Comparison of ENCODE assay signal across 1 cellular context in the genomic region with DNA sequence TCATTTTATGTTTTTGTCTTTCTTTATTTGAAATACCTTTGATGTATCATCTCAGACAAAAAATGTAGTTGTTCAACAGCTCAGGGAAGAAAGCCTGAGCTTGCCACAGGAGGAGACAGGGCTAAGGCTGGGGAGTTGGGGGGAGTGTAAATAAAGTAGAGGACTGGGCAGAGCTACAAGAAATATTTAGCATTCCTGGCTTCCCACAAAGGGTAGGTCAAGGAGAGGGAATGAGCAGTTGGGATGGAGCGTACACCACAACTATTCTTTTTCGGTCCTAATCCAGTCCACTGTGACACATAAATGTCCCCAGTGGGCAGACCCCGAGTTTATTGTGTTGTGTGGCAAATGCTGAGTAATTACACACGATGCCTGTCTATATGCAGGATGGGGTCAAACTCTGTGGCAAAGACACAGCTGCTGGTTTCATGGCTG.
A peak's percentile ranks its signal among the peaks of the same experiment; 100 is the strongest.
TF ChIP-seq lines count a peak whose summit lies in the region.

No MANE protein-coding gene starts in this region.

TF ChIP-seq in A549, 52 proteins besides CTCF, POLR2A, EP300 and RAD21 (continued from another document):
- TF ChIP-seq GATA3 (IDR thresholded peaks at IDR 0.05; ENCODE audit: borderline replicate concordance): peak; percentile 95
- no peak for TF ChIP-seq FOSB (CRISPR knock-in tag; IDR thresholded peaks at IDR 0.05)
- TF ChIP-seq, protein P1, sequence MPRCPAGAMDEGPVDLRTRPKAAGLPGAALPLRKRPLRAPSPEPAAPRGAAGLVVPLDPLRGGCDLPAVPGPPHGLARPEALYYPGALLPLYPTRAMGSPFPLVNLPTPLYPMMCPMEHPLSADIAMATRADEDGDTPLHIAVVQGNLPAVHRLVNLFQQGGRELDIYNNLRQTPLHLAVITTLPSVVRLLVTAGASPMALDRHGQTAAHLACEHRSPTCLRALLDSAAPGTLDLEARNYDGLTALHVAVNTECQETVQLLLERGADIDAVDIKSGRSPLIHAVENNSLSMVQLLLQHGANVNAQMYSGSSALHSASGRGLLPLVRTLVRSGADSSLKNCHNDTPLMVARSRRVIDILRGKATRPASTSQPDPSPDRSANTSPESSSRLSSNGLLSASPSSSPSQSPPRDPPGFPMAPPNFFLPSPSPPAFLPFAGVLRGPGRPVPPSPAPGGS (IDR thresholded peaks at IDR 0.05): peak; percentile 75; the same call in 2 of the 3 replicates
- TF ChIP-seq EHMT2 (IDR thresholded peaks at IDR 0.05; ENCODE audit: low read depth): no peak
- TF ChIP-seq CBX2 (IDR thresholded peaks at IDR 0.05; ENCODE audit: borderline replicate concordance, low read depth): no peak
- TF ChIP-seq NR3C1 (IDR thresholded peaks at IDR 0.05): no peak
- TF ChIP-seq HOXA7 (CRISPR knock-in tag; IDR thresholded peaks at IDR 0.05): no peak
- TF ChIP-seq, protein P2, sequence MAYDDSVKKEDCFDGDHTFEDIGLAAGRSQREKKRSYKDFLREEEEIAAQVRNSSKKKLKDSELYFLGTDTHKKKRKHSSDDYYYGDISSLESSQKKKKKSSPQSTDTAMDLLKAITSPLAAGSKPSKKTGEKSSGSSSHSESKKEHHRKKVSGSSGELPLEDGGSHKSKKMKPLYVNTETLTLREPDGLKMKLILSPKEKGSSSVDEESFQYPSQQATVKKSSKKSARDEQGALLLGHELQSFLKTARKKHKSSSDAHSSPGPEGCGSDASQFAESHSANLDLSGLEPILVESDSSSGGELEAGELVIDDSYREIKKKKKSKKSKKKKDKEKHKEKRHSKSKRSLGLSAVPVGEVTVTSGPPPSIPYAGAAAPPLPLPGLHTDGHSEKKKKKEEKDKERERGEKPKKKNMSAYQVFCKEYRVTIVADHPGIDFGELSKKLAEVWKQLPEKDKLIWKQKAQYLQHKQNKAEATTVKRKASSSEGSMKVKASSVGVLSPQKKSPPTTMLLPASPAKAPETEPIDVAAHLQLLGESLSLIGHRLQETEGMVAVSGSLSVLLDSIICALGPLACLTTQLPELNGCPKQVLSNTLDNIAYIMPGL (CRISPR knock-in tag; IDR thresholded peaks at IDR 0.05; ENCODE audit: borderline replicate concordance): no peak
- no peak for TF ChIP-seq ZC3H11A (IDR thresholded peaks at IDR 0.05)
- TF ChIP-seq ZSCAN20 (CRISPR knock-in tag; IDR thresholded peaks at IDR 0.05): no peak
- TF ChIP-seq KDM5A (IDR thresholded peaks at IDR 0.05): no peak
- TF ChIP-seq RFX5 (IDR thresholded peaks at IDR 0.05): no peak
- peak in 1 of 2 experiments; percentile 59; a peak in 1 of 4 replicates for TF ChIP-seq CEBPB (IDR thresholded peaks at IDR 0.05)
- no peak for TF ChIP-seq HOXB13 (CRISPR knock-in tag; IDR thresholded peaks at IDR 0.05; ENCODE audit: low read depth)
- no peak for TF ChIP-seq MAZ (IDR thresholded peaks at IDR 0.05; ENCODE audit: borderline replicate concordance, low read depth, low read length)
- TF ChIP-seq, protein P3, sequence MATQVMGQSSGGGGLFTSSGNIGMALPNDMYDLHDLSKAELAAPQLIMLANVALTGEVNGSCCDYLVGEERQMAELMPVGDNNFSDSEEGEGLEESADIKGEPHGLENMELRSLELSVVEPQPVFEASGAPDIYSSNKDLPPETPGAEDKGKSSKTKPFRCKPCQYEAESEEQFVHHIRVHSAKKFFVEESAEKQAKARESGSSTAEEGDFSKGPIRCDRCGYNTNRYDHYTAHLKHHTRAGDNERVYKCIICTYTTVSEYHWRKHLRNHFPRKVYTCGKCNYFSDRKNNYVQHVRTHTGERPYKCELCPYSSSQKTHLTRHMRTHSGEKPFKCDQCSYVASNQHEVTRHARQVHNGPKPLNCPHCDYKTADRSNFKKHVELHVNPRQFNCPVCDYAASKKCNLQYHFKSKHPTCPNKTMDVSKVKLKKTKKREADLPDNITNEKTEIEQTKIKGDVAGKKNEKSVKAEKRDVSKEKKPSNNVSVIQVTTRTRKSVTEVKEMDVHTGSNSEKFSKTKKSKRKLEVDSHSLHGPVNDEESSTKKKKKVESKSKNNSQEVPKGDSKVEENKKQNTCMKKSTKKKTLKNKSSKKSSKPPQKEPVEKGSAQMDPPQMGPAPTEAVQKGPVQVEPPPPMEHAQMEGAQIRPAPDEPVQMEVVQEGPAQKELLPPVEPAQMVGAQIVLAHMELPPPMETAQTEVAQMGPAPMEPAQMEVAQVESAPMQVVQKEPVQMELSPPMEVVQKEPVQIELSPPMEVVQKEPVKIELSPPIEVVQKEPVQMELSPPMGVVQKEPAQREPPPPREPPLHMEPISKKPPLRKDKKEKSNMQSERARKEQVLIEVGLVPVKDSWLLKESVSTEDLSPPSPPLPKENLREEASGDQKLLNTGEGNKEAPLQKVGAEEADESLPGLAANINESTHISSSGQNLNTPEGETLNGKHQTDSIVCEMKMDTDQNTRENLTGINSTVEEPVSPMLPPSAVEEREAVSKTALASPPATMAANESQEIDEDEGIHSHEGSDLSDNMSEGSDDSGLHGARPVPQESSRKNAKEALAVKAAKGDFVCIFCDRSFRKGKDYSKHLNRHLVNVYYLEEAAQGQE (IDR thresholded peaks at IDR 0.05): no peak
- no peak for TF ChIP-seq KDM1A (IDR thresholded peaks at IDR 0.05; ENCODE audit: low read depth)
- TF ChIP-seq ZFP36 (IDR thresholded peaks at IDR 0.05; ENCODE audit: borderline replicate concordance, partially characterized antibody): no peak
- TF ChIP-seq JUN (IDR thresholded peaks at IDR 0.05): peak; percentile 45 to 80; a peak in 3 of 5 replicates
- TF ChIP-seq, protein P4, sequence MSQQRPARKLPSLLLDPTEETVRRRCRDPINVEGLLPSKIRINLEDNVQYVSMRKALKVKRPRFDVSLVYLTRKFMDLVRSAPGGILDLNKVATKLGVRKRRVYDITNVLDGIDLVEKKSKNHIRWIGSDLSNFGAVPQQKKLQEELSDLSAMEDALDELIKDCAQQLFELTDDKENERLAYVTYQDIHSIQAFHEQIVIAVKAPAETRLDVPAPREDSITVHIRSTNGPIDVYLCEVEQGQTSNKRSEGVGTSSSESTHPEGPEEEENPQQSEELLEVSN (IDR thresholded peaks at IDR 0.05; ENCODE audit: borderline replicate concordance, low read depth): no peak
- no peak for TF ChIP-seq SREBF2 (IDR thresholded peaks at IDR 0.05)
- no peak for TF ChIP-seq HDAC2 (IDR thresholded peaks at IDR 0.05)
- no peak for TF ChIP-seq PHF8 (IDR thresholded peaks at IDR 0.05; ENCODE audit: borderline replicate concordance, low read depth)
- TF ChIP-seq, protein P5, sequence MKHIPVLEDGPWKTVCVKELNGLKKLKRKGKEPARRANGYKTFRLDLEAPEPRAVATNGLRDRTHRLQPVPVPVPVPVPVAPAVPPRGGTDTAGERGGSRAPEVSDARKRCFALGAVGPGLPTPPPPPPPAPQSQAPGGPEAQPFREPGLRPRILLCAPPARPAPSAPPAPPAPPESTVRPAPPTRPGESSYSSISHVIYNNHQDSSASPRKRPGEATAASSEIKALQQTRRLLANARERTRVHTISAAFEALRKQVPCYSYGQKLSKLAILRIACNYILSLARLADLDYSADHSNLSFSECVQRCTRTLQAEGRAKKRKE (CRISPR knock-in tag; IDR thresholded peaks at IDR 0.05; ENCODE audit: low read depth): no peak
- no peak for TF ChIP-seq HEYL (CRISPR knock-in tag; IDR thresholded peaks at IDR 0.05)
- no peak for TF ChIP-seq EHF (CRISPR knock-in tag; IDR thresholded peaks at IDR 0.05)
- peak; percentile 70 for TF ChIP-seq JUNB (IDR thresholded peaks at IDR 0.05)
- TF ChIP-seq NPAS2 (CRISPR knock-in tag; IDR thresholded peaks at IDR 0.05; ENCODE audit: borderline replicate concordance): no peak
- no peak for TF ChIP-seq CBX8 (IDR thresholded peaks at IDR 0.05)
- no peak for TF ChIP-seq POLR2AphosphoS2 (conservative IDR thresholded peaks at IDR 0.05; ENCODE audit: low read length)
TF ChIP-seq in A549: peak in this region for 8.
